ENCODE assay signal across 8 cellular contexts in the genomic region with DNA sequence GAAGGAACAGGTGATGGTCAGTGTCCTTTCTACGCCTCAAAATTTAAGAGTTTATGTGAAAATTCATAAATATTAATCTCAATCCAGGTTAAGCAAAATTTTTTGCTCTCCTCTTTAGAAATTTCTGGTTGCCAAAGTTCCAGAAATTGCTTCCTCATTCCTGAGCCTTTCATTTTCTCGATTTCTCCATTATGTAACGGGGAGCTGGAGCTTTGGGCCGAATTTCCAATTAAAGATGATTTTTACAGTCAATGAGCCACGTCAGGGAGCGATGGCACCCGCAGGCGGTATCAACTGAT. TPM values are rescaled to one million over a fixed set of nuclear protein-coding genes. Genes with fewer than 3 reads are reported as not detected.
DNase-seq lines count a peak whose midpoint lies in the region; ATAC-seq and TF ChIP-seq lines count a peak whose summit lies in the region.

No MANE protein-coding gene starts in this region.

- H3K9me3 Mint-ChIP-seq in activated CD4-positive, alpha-beta T cell treated with anti-CD3 and anti-CD28 coated beads, Interleukin-2, amount 10 ng/mL, durations not matched to agents 24 days and 14 days: no peaks in the 10 kb centered on the region

- no peaks in the 10 kb centered on the region for H3K9me3 ChIP-seq in adrenal gland (replicated peaks in 1 of 3)

- 9 to 12% (median 10%) methylated on average over 8 of the region's 8 CpGs for WGBS in adrenal gland, 4 donors

- no peaks in the 10 kb centered on the region for H3K36me3 ChIP-seq in adrenal gland (replicated peaks in 1 of 2)

- H3K27me3 Mint-ChIP-seq in activated CD4-positive, alpha-beta T cell treated with anti-CD3 and anti-CD28 coated beads, Interleukin-2, amount 10 ng/mL, durations not matched to agents 24 days and 14 days: peaks cover 3% of the 10 kb centered on the region

- peak overlapping the region in 2 of 4 donors; percentile 77 to 90 for H3K4me3 ChIP-seq in adrenal gland

- intact Hi-C loops in activated CD4-positive, alpha-beta T cell treated with anti-CD3 and anti-CD28 coated beads, Interleukin-2, amount 10 ng/mL, durations not matched to agents 24 days and 14 days (cut with micrococcal nuclease): no loop called here
- intact Hi-C loops in adrenal gland (cut with DNase I): no loop called here

- no peak for TF ChIP-seq POLR2A in adrenal gland (IDR thresholded peaks at IDR 0.05)

- H3K36me3 Mint-ChIP-seq in activated CD4-positive, alpha-beta T cell treated with anti-CD3 and anti-CD28 coated beads, Interleukin-2, amount 10 ng/mL, durations not matched to agents 24 days and 14 days (ENCODE audit: low read depth): peaks cover 18% of the 10 kb centered on the region

- peaks cover 0 to 36% of the 10 kb centered on the region in 2 donors for H3K4me1 ChIP-seq in adrenal gland (replicated peaks in 1 of 2)

- H3K27me3 ChIP-seq in adrenal gland: no peaks in the 10 kb centered on the region
- H3K27me3 ChIP-seq in layer of hippocampus (ENCODE audit: control insufficient read depth, insufficient read depth, low read length): no peaks in the 10 kb centered on the region

- peak overlapping the region; percentile 87 for H3K4me3 Mint-ChIP-seq in activated CD4-positive, alpha-beta T cell treated with anti-CD3 and anti-CD28 coated beads, Interleukin-2, amount 10 ng/mL, durations not matched to agents 24 days and 14 days

- DNase-seq in activated CD4-positive, alpha-beta T cell treated with anti-CD3 and anti-CD28 coated beads, Interleukin-2, amount 10 ng/mL, durations not matched to agents 24 days and 14 days: no peak
- no peak for DNase-seq in activated CD4-positive, alpha-beta T cell treated with anti-CD3 and anti-CD28 coated beads, Interleukin-2, amount 50 U/mL, for 1 hour
- no peak for DNase-seq in adrenal gland
- DNase-seq in NCI-H510A treated with DMSO at 0.1 percent for 48 hours (lab: John Stamatoyannopoulos, UW): no peak
- no peak for DNase-seq in glomerular visceral epithelial cell (ENCODE audit: extremely low spot score)

- H3K4me1 Mint-ChIP-seq in activated CD4-positive, alpha-beta T cell treated with anti-CD3 and anti-CD28 coated beads, Interleukin-2, amount 10 ng/mL, durations not matched to agents 24 days and 14 days: peaks cover 46% of the 10 kb centered on the region

- H3K27ac ChIP-seq in adrenal gland (peak overlapping the region in 4 of 5 donors; percentile 96 to 99 (median 98)), layer of hippocampus (ENCODE audit: low read depth, low read length) (peak overlapping the region; percentile 93), temporal lobe (ENCODE audit: low read depth, low read length) (peak overlapping the region; percentile 95)

- peak overlapping the region; percentile 91 for H3K27ac Mint-ChIP-seq in activated CD4-positive, alpha-beta T cell treated with anti-CD3 and anti-CD28 coated beads, Interleukin-2, amount 10 ng/mL, durations not matched to agents 24 days and 14 days

- no peak for ATAC-seq in HG03196 (IDR thresholded peaks at IDR 0.05; ENCODE audit: unreplicated experiment)

- no peak for TF ChIP-seq CTCF in adrenal gland (IDR thresholded peaks at IDR 0.05)

RNA-seq across cellular contexts. Expression of gene PRNP, which starts 0.4 kb away (rescaled TPM):
- total RNA-seq in activated CD4-positive, alpha-beta T cell treated with anti-CD3 and anti-CD28 coated beads, Interleukin-2, amount 10 ng/mL, durations not matched to agents 24 days and 14 days: 38.9 and 44.3 TPM in 2 replicates
- total RNA-seq in adrenal gland: 100 to 1,000 TPM in 2 of 8 donors, 10 to 100 TPM in 6; 41.4 to 123 (median 64.8) TPM
- 10 to 100 TPM; 22.1 to 69.2 (median 33.5) TPM for polyA plus RNA-seq in adrenal gland
- 117 TPM for total RNA-seq in temporal lobe

RNA-seq across cellular contexts. Expression of gene PRND, which starts 35.8 kb away (rescaled TPM):
- total RNA-seq in activated CD4-positive, alpha-beta T cell treated with anti-CD3 and anti-CD28 coated beads, Interleukin-2, amount 10 ng/mL, durations not matched to agents 24 days and 14 days: not detected in 2 replicates
- total RNA-seq in adrenal gland: not detected
- polyA plus RNA-seq in adrenal gland: not detected
- total RNA-seq in temporal lobe: 0.25 TPM
